ENCODE assay signal across 16 cellular contexts in genomic region chr16:66359811-66360608, GRCh38. TPM values are rescaled to one million over a fixed set of nuclear protein-coding genes. Genes with fewer than 3 reads are reported as not detected.
DNase-seq lines count a peak whose midpoint lies in the region; ATAC-seq and TF ChIP-seq lines count a peak whose summit lies in the region.
"Had no signal": no experiment of that assay in that cellular context is flagged by ENCODE, and none has a peak within 500 bp of the region (broad histone marks: within the 10 kb centered on the region; RNA-seq: fewer than 3 reads in every experiment).

No MANE protein-coding gene starts in this region.

- H3K27ac ChIP-seq in upper lobe of left lung (peak overlapping the region; percentile 49 to 89 (median 74)), transverse colon (peak overlapping the region in 1 of 4 donors; percentile 2)

- H3K36me3 ChIP-seq in upper lobe of left lung: no peaks in the 10 kb centered on the region
- H3K36me3 ChIP-seq in transverse colon: no peaks in the 10 kb centered on the region
- H3K36me3 ChIP-seq: tibial nerve had no signal

- H3K4me3 ChIP-seq in cardiac fibroblast (replicated peaks in 1 of 2; ENCODE audit: low read depth in 2 of 2, low read length in 2 of 2) (no peak overlapping the region), upper lobe of left lung (no peak overlapping the region), transverse colon (no peak overlapping the region)
- H3K4me3 ChIP-seq: GM12878, skin epidermis, tibial nerve had no signal

- intact Hi-C loops in transverse colon (cut with DNase I; ENCODE audit: low total_unique reads): no loop called here

- TF ChIP-seq EP300 in upper lobe of left lung (IDR thresholded peaks at IDR 0.05) (peak in 1 of 4 donors; percentile 31), transverse colon (IDR thresholded peaks at IDR 0.05; ENCODE audit: low read depth) (no peak)

- ATAC-seq in left lobe of liver (peak; percentile 40), upper lobe of left lung (ENCODE audit: low FRiP score in 2 of 2) (peak in 1 of 2 donors; percentile 57), HG03565 (IDR thresholded peaks at IDR 0.05; ENCODE audit: unreplicated experiment) (no peak)
- ATAC-seq: GM12878 had no signal

- peaks cover 36 to 63% (median 54%) of the 10 kb centered on the region in 4 donors for H3K4me1 ChIP-seq in upper lobe of left lung
- peaks cover under 1 to 9% (median 8%) of the 10 kb centered on the region in 4 donors for H3K4me1 ChIP-seq in transverse colon

- TF ChIP-seq CTCF in cardiac fibroblast (IDR thresholded peaks at IDR 0.05; ENCODE audit: low read depth, low read length): no peak
- TF ChIP-seq CTCF in upper lobe of left lung (IDR thresholded peaks at IDR 0.05): no peak
- TF ChIP-seq CTCF in transverse colon (IDR thresholded peaks at IDR 0.05): no peak

- in situ Hi-C loops in transverse colon (cut with MboI; ENCODE audit: low pct_ligation_motif_present in 1 of 4, low pct_unique_long_range_greater_than_20kb in 1 of 4, low sequenced_read_pairs in 3 of 4): no loop called here

- WGBS in upper lobe of left lung, 2 donors: 66 to 72% methylated on average over 8 to 12 of the region's 12 CpGs
- WGBS in transverse colon (ENCODE audit: low coverage in 1 of 2), 2 donors: 70% methylated on average over 12 of the region's 12 CpGs; no CpG with 5 or more reads in 1 of the 2 donors

- DNase-seq in NCI-H1694 (lab: John Stamatoyannopoulos, UW) (peak; percentile 28), NCI-H1694 treated with DMSO at 0.1 percent for 48 hours (lab: John Stamatoyannopoulos, UW) (no peak), cardiac fibroblast (ENCODE audit: low read depth in 2 of 2) (peak; percentile 64 to 65), left lobe of liver (ENCODE audit: low spot score) (no peak), upper lobe of left lung (no peak), LoVo (ENCODE audit: low spot score) (no peak), transverse colon (no peak)
- DNase-seq: 8988T; activated CD4-positive, alpha-beta T cell treated with anti-CD3 and anti-CD28 coated beads, Interleukin-2, amount 10 ng/mL, durations not matched to agents 24 days and 14 days; activated gamma-delta T cell; NCI-H1105 had no signal

- H3K9me3 ChIP-seq in upper lobe of left lung (no peaks in the 10 kb centered on the region), transverse colon (no peaks in the 10 kb centered on the region)
- H3K9me3 ChIP-seq: tibial nerve had no signal

- H3K27me3 ChIP-seq in upper lobe of left lung: no peaks in the 10 kb centered on the region
- H3K27me3 ChIP-seq in transverse colon: no peaks in the 10 kb centered on the region

- TF ChIP-seq POLR2A in upper lobe of left lung (IDR thresholded peaks at IDR 0.05): no peak
- no peak for TF ChIP-seq POLR2A in transverse colon (IDR thresholded peaks at IDR 0.05)

RNA-seq across cellular contexts. Expression of gene CDH5, which starts 6.5 kb away (rescaled TPM):
- total RNA-seq in left lobe of liver: 13.5 TPM
- 100 to 1,000 TPM in 3 of 6 donors, 10 to 100 TPM in 3; 54.5 to 146 (median 89.8) TPM for total RNA-seq in upper lobe of left lung
- 10 to 100 TPM in 1 of 4 donors, 1 to 10 TPM in 3; 6.0 to 18.1 (median 6.8) TPM for total RNA-seq in transverse colon
- total RNA-seq: activated CD4-positive, alpha-beta T cell treated with anti-CD3 and anti-CD28 coated beads, Interleukin-2, amount 10 ng/mL, durations not matched to agents 24 days and 14 days; GM12878; H7 had no signal

Comparison
In these comparisons a context has a peak if more than half of its experiments do, and no peak if none do; other contexts are left out.
1. DNase-seq: peak in NCI-H1694 (single experiment) and cardiac fibroblast (2 of 2); none in NCI-H1694 treated with DMSO at 0.1 percent for 48 hours (single experiment), left lobe of liver (single experiment), upper lobe of left lung (0 of 2), LoVo (single experiment) and transverse colon (single experiment).